ENCODE assay signal across 8 cellular contexts in the genomic region with DNA sequence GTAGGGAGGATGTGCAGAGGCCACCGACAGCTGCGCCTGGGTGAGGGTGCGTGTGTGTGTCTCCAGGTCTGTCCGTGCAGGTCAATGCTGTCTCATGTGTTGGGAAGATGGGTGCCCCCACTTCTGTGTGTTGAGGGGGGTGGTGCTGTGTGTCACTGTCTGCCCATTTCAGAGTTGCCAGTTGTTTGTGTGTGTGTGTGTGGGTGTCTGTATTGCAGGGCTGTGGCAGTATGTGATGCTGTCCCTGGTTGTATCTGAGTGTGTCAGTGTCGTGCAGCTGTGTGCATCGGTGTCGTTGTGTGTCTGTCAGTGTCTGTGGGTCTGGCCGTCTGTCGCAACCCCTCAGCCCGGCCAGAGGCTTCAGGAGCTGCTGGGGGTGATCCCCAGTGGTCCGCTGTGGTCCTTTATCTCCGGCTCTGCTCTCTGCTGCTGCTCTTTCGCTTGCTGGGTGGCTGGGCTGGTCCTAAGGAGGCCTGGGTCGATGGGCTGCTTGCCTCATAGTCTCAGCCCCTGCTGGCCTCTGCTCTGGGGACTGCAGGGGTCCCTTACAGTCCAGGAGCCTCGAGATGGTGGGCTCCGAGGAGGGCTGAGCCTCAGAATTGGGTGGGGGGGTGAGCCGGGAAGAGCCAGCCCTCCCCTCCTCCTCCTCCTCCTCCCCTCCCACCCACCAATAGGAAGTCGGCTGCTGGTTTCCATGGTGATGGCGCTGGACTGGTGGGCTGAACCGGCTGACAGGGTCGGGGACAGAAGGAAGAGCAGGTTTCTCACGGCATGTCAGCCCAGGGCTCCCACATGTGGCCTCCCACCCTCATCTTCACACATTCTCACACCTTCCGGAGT. TPM values are rescaled to one million over a fixed set of nuclear protein-coding genes. Genes with fewer than 3 reads are reported as not detected.
DNase-seq lines count a peak whose midpoint lies in the region; ATAC-seq and TF ChIP-seq lines count a peak whose summit lies in the region.
"Had no signal": no experiment of that assay in that cellular context is flagged by ENCODE, and none has a peak within 500 bp of the region (broad histone marks: within the 10 kb centered on the region; RNA-seq: fewer than 3 reads in every experiment).

Gene TSPOAP1, minus strand, starts transcription at position 601 of the 840 bp plus-strand sequence. CDS start 875 bp downstream, outside the sequence.

- WGBS in hepatocyte (ENCODE audit: low lambda C conversion rate, missing lambda C conversion rate), result 60% methylated on average over 20 of the region's 23 CpGs

- H3K9me2 ChIP-seq in hepatocyte (replicated peaks; ENCODE audit: insufficient read depth), result no peaks in the 10 kb centered on the region

- H3K27me3 Mint-ChIP-seq in activated T-cell treated with anti-CD3 and anti-CD28 coated beads, Interleukin-2, amount 50 U/mL, for 24 hours, result peaks cover 4% of the 10 kb centered on the region

- peak within 1 kb of the TSS; percentile 53 for H3K4me2 ChIP-seq in hepatocyte

- no peak within 1 kb of the TSS for H3K27ac ChIP-seq in hepatocyte
- H3K27ac ChIP-seq: VCaP had no signal

- peaks cover 41% of the 10 kb centered on the region for H3K36me3 Mint-ChIP-seq in activated T-cell treated with anti-CD3 and anti-CD28 coated beads, Interleukin-2, amount 50 U/mL, for 24 hours (ENCODE audit: low read depth)

- H3K4me3 Mint-ChIP-seq in activated T-cell treated with anti-CD3 and anti-CD28 coated beads, Interleukin-2, amount 50 U/mL, for 24 hours, result peak within 1 kb of the TSS; percentile 99

- no peaks in the 10 kb centered on the region for H3K9me3 ChIP-seq in hepatocyte (ENCODE audit: low read depth)

- no peak within 1 kb of the TSS for H3K4me3 ChIP-seq in hepatocyte

- peak within 1 kb of the TSS; percentile 96 for H3K27ac Mint-ChIP-seq in activated T-cell treated with anti-CD3 and anti-CD28 coated beads, Interleukin-2, amount 50 U/mL, for 24 hours

- no peak within 1 kb of the TSS for H2AFZ ChIP-seq in hepatocyte

- peaks cover 54% of the 10 kb centered on the region for H3K4me1 Mint-ChIP-seq in activated T-cell treated with anti-CD3 and anti-CD28 coated beads, Interleukin-2, amount 50 U/mL, for 24 hours (ENCODE audit: low read depth)

- no peak for TF ChIP-seq CTCF in hepatocyte (IDR thresholded peaks at IDR 0.05; ENCODE audit: poor library complexity)

- H3K4me1 ChIP-seq in hepatocyte (ENCODE audit: insufficient read depth), result peaks cover 10% of the 10 kb centered on the region

- no peaks in the 10 kb centered on the region for H3K27me3 ChIP-seq in hepatocyte

- H3K79me2 ChIP-seq in hepatocyte, result no peaks in the 10 kb centered on the region

- ATAC-seq in GM19395 (IDR thresholded peaks at IDR 0.05; ENCODE audit: unreplicated experiment) (peak; percentile 4), GM19324 (IDR thresholded peaks at IDR 0.05; ENCODE audit: low FRiP score, unreplicated experiment) (no peak)

- DNase-seq in MV-4-11 (lab: John Stamatoyannopoulos, UW) (peak; percentile 92), hepatocyte (ENCODE audit: low spot score) (no peak), DMS79 treated with DMSO at 0.1 percent for 48 hours (lab: John Stamatoyannopoulos, UW) (no peak)
- DNase-seq in activated T-cell treated with anti-CD3 and anti-CD28 coated beads, Interleukin-2, amount 50 U/mL, for 24 hours, result peak; percentile 90
- peak; percentile 79 to 81 for DNase-seq in stimulated activated CD4-positive, alpha-beta T cell treated with anti-CD3 and anti-CD28 coated beads, Interleukin-1b, Interleukin-23, amount 100 ng/mL, for 4 hours (ENCODE audit: low read depth in 2 of 2)

- no peaks in the 10 kb centered on the region for H4K20me1 ChIP-seq in hepatocyte (ENCODE audit: insufficient read depth, poor library complexity, severe bottlenecking)

- H3K9me3 Mint-ChIP-seq in activated T-cell treated with anti-CD3 and anti-CD28 coated beads, Interleukin-2, amount 50 U/mL, for 24 hours, result no peaks in the 10 kb centered on the region

- no peaks in the 10 kb centered on the region for H3K36me3 ChIP-seq in hepatocyte (replicated peaks; ENCODE audit: insufficient read depth, low read depth)

RNA-seq across cellular contexts. Expression of gene TSPOAP1, which starts in this region (rescaled TPM):
- 10.0 and 15.4 TPM in 2 replicates for total RNA-seq in hepatocyte
- polyA plus RNA-seq in hepatocyte, result 17.8 and 19.0 TPM in 2 replicates

Comparison
In these comparisons a context has a peak if more than half of its experiments do, and no peak if none do; other contexts are left out.
1. DNase-seq: peak in MV-4-11 (single experiment), activated T-cell treated with anti-CD3 and anti-CD28 coated beads, Interleukin-2, amount 50 U/mL, for 24 hours (single experiment) and stimulated activated CD4-positive, alpha-beta T cell treated with anti-CD3 and anti-CD28 coated beads, Interleukin-1b, Interleukin-23, amount 100 ng/mL, for 4 hours (2 of 2); none in hepatocyte (single experiment) and DMS79 treated with DMSO at 0.1 percent for 48 hours (single experiment).